ENCODE assay signal across 11 cellular contexts in the genomic region with DNA sequence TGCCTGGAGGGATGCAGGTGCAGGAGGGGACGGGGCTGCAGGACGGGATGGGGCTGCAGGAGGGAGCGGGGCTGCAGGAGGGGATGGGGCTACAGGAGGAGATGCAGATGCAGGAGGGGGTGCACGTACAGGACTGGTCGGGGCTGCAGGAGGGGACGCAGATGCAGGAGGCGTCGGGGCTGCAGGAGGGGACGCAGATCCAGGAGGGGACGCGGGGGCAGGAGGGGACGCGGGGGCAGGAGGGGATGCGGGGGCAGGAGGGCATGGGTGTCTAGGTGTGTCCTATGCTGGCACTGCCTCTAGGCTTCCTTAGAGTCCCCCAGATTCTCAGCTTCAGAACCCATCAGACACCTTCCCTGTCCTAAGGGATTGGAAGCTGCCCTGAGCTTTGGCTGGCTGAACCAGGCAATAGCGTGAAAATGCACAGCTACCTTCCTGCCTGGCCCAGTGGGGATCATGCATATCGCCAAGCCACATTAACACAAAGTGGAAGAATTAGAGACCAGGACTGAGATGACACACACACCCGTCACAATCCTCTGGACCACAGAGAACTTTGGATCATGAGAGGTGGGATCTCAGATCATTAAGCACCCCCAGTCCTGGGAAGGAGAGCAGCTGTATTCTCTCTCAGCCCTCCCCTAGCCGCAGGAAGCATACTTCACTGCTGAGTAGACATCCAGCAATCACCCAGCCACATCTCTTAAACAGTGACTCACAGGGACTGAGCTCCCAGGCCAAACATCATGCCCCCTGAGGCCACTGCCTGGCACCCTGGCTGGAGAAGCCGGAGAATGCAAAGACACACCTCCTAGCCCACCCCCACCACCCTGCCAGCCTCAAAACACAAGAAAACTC.
A peak's percentile ranks its signal among the peaks of the same experiment; 100 is the strongest.
DNase-seq lines count a peak whose midpoint lies in the region; ATAC-seq and TF ChIP-seq lines count a peak whose summit lies in the region.
"Had no signal": no experiment of that assay in that cellular context is flagged by ENCODE, and none has a peak within 500 bp of the region (broad histone marks: within the 10 kb centered on the region; RNA-seq: fewer than 3 reads in every experiment).

No MANE protein-coding gene starts in this region.

- peak overlapping the region; percentile 97 for H2AK5ac ChIP-seq in mesenchymal stem cell (ENCODE audit: low read length, severe bottlenecking)

- TF ChIP-seq CTCF in AG09309 (IDR thresholded peaks at IDR 0.05; ENCODE audit: control insufficient read depth, insufficient read depth, low read depth, low read length, missing control alignments) (no peak), heart right ventricle (IDR thresholded peaks at IDR 0.05) (no peak)

- H3K27me3 ChIP-seq in mesenchymal stem cell (ENCODE audit: control insufficient read depth in 1 of 2, insufficient read depth in 1 of 2, low read length in 2 of 2) (peaks cover 0 to 46% of the 10 kb centered on the region in 2 experiments), heart right ventricle (no peaks in the 10 kb centered on the region)

- H4K8ac ChIP-seq in mesenchymal stem cell (ENCODE audit: low read length): no peak overlapping the region

- no peak overlapping the region for H3K4me3 ChIP-seq in AG09309 (ENCODE audit: control insufficient read depth, low read depth, low read length)
- no peak overlapping the region for H3K4me3 ChIP-seq in mesenchymal stem cell (ENCODE audit: insufficient read depth in 1 of 2, low read depth in 1 of 2, low read length in 2 of 2)
- no peak overlapping the region for H3K4me3 ChIP-seq in heart right ventricle

- DNase-seq in AG09309 (ENCODE audit: low read depth) (peak; percentile 69), HS-27A (ENCODE audit: low read depth) (peak; percentile 75), brain pericyte (ENCODE audit: low read depth, low spot score) (peak; percentile 75), mesenchymal stem cell (peak; percentile 98), NCI-H2227 (lab: John Stamatoyannopoulos, UW; ENCODE audit: unreplicated experiment) (no peak), putamen (ENCODE audit: low spot score) (no peak), heart right ventricle (no peak)
- DNase-seq: effector CD8-positive, alpha-beta T cell; NCI-H146; Right ventricle myocardium superior had no signal

- no peak overlapping the region for H3K4me2 ChIP-seq in mesenchymal stem cell (ENCODE audit: low read length, poor library complexity, severe bottlenecking)

- no peak for ATAC-seq in HG02759 (IDR thresholded peaks at IDR 0.05; ENCODE audit: unreplicated experiment)
- ATAC-seq in heart right ventricle: no peak

- H2BK15ac ChIP-seq in mesenchymal stem cell (ENCODE audit: low read depth, poor library complexity, severe bottlenecking): no peak overlapping the region

- H3K14ac ChIP-seq in mesenchymal stem cell (ENCODE audit: low read length in 2 of 2): no peak overlapping the region

- H3K23ac ChIP-seq in mesenchymal stem cell (ENCODE audit: low read length in 2 of 2): no peak overlapping the region

- peak overlapping the region; percentile 8 to 86 for H3K18ac ChIP-seq in mesenchymal stem cell (ENCODE audit: low read depth in 1 of 2, low read length in 2 of 2)

- H3K27ac ChIP-seq in mesenchymal stem cell (ENCODE audit: low read length, poor library complexity, severe bottlenecking) (peak overlapping the region; percentile 55), heart right ventricle (no peak overlapping the region)

- H2BK120ac ChIP-seq in mesenchymal stem cell (ENCODE audit: low read depth, low read length): peak overlapping the region; percentile 29

- H3K36me3 ChIP-seq in mesenchymal stem cell (ENCODE audit: control insufficient read depth in 1 of 2, insufficient read depth in 2 of 2, low read depth in 1 of 2, low read length in 2 of 2) (no peaks in the 10 kb centered on the region), heart right ventricle (peaks cover 0 to 9% (median 0%) of the 10 kb centered on the region in 9 donors)

- peak overlapping the region; percentile 74 for H4K91ac ChIP-seq in mesenchymal stem cell (ENCODE audit: low read length)

- H3K9me3 ChIP-seq in mesenchymal stem cell (ENCODE audit: control insufficient read depth, low read length) (no peaks in the 10 kb centered on the region), heart right ventricle (no peaks in the 10 kb centered on the region)

- no peaks in the 10 kb centered on the region for H3K79me1 ChIP-seq in mesenchymal stem cell (replicated peaks; ENCODE audit: low read length, poor library complexity, severe bottlenecking)

- H2AFZ ChIP-seq in mesenchymal stem cell (ENCODE audit: low read depth, low read length): no peak overlapping the region

- H3K4me1 ChIP-seq in mesenchymal stem cell (ENCODE audit: control insufficient read depth, insufficient read depth, low read depth, low read length) (peaks cover 50% of the 10 kb centered on the region), heart right ventricle (peaks cover 7 to 50% (median 28%) of the 10 kb centered on the region in 9 donors)

- intact Hi-C loops in heart right ventricle (cut with DNase I): loop anchor here in 8 of 10 donors (5.0 to 10.0 kb wide), 6 partner anchors 128 to 518 kb away; a partner anchor contains a TSS

- H3K4ac ChIP-seq in mesenchymal stem cell (ENCODE audit: low read depth in 1 of 2, low read length in 2 of 2): peak overlapping the region in 1 of 2 experiments; percentile 5

- H2BK5ac ChIP-seq in mesenchymal stem cell (ENCODE audit: low read depth, low read length, poor library complexity, severe bottlenecking): no peak overlapping the region

- 31% methylated on average over 7 of the region's 19 CpGs for WGBS in mesenchymal stem cell
- WGBS in heart right ventricle, 2 donors: 94 to 95% methylated on average over 10 to 18 of the region's 19 CpGs

- H2BK12ac ChIP-seq in mesenchymal stem cell (ENCODE audit: low read length in 2 of 2): no peak overlapping the region

- H3K9ac ChIP-seq in mesenchymal stem cell (ENCODE audit: low read length): no peak overlapping the region

Comparison
In these comparisons a context has a peak if more than half of its experiments do, and no peak if none do; other contexts are left out.
1. DNase-seq: peak in AG09309 (single experiment), HS-27A (single experiment), brain pericyte (single experiment) and mesenchymal stem cell (single experiment); none in NCI-H2227 (single experiment), putamen (single experiment) and heart right ventricle (0 of 2).